ENCODE assay signal across 6 cellular contexts in genomic region chr2:58304843-58305242, GRCh38.
"Had no signal": no experiment of that assay in that cellular context is flagged by ENCODE, and none has a peak within 500 bp of the region (broad histone marks: within the 10 kb centered on the region; RNA-seq: fewer than 3 reads in every experiment).

No MANE protein-coding gene starts in this region.

- H3K4me3 ChIP-seq: GM23248, K562 had no signal

- H2AFZ ChIP-seq: GM23248 had no signal

- H3K9ac ChIP-seq: GM23248 had no signal

- DNase-seq: GM23248, GOT3, H7, HCEC 1CT, IMR-90 had no signal

- H3K27ac ChIP-seq: GM23248 had no signal

- ATAC-seq: K562 had no signal
